8 cellular contexts compared by ENCODE assay signal in the genomic region with DNA sequence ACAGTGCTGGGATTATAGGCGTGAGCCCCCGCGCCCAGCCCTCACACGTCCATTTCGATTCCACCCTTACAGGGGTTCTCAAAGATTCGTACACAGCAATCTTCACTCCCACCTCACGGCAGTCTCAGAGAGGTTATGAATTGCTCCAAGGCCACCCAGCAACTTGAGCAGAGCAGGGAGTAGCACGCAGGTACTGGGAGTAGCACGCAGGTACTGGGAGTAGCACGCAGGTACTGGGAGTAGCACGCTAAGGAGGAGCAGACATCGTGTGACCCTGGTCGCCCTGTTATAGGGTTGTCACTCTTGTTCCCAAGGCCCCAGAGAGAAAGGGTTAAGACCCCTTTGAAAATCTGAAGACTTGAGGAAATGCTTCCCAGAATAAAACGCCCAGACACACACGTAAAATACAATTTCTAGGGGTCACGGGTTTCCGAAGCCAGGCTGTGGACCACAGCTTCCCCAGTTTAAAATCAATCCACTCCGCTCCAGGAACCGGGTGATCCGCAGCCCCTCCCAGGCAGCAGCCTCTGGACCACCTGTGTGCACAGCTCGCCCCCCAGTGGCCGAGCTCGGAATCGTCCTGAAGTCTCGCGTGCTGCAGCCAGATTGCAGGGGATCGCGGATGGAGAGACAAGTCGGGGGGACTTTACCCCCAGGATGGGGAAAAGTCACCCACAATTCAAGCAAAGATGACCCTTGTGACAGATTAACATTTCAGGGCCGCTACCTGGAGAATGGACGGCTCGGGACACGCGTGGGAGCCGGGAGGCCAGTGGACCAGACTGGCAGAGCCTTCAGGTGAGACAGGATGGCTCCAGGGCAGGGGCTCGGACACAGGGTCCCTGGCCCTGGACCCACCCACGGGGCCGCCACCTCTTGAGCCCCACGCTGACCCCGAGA.
A peak's percentile ranks its signal among the peaks of the same experiment; 100 is the strongest.
DNase-seq lines count a peak whose midpoint lies in the region; ATAC-seq and TF ChIP-seq lines count a peak whose summit lies in the region.

No MANE protein-coding gene starts in this region.

- intact Hi-C loops in body of pancreas (cut with DNase I) = loop anchor here (2.0 to 10.0 kb wide), 2 partner anchors 417 to 737 kb away; no protein-coding TSS in a partner anchor

- no peak for TF ChIP-seq POLR2A in body of pancreas (IDR thresholded peaks at IDR 0.05)

- H3K9me3 ChIP-seq in body of pancreas = no peaks in the 10 kb centered on the region

- H3K4me1 ChIP-seq in body of pancreas = peaks cover 9% of the 10 kb centered on the region

- H3K4me3 ChIP-seq in body of pancreas = no peak overlapping the region

- WGBS in body of pancreas, 2 donors = 17 to 21% methylated on average over 28 to 40 of the region's 40 CpGs

- DNase-seq in NCI-H1436 (lab: John Stamatoyannopoulos, UW) (peak; percentile 74), NCI-H1436 treated with DMSO at 0.1 percent for 48 hours (lab: John Stamatoyannopoulos, UW) (no peak), NCI-H2029 treated with DMSO at 0.1 percent for 48 hours (lab: John Stamatoyannopoulos, UW) (peak; percentile 53), UCSD-AML1 (lab: John Stamatoyannopoulos, UW; ENCODE audit: unreplicated experiment) (peak; percentile 80), body of pancreas (peak; percentile 82 to 89 (median 84)), iPS-NIHi7 (ENCODE audit: extremely low spot score) (peak; percentile 91)
- peak; percentile 63 to 82 for DNase-seq in stimulated activated CD4-positive, alpha-beta T cell treated with anti-CD3 and anti-CD28 coated beads, Interleukin-15, amount 100 ng/mL, for 1 hour (ENCODE audit: low read depth in 1 of 2, low spot score in 1 of 2)

- no peaks in the 10 kb centered on the region for H3K27me3 ChIP-seq in body of pancreas

- H3K36me3 ChIP-seq in body of pancreas (replicated peaks in 1 of 2; ENCODE audit: insufficient read depth in 1 of 2, low read depth in 2 of 2) = no peaks in the 10 kb centered on the region

- H3K27ac ChIP-seq in body of pancreas = no peak overlapping the region

- ATAC-seq in body of pancreas (peak; percentile 71), GM18870 (IDR thresholded peaks at IDR 0.05; ENCODE audit: unreplicated experiment) (no peak)

- peak; percentile 84 to 98 (median 92) for TF ChIP-seq CTCF in body of pancreas (IDR thresholded peaks at IDR 0.05)
